ENCODE assay signal across 1 cellular context in genomic region chr4:140168936-140169335, GRCh38.
TF ChIP-seq lines count a peak whose summit lies in the region.

No MANE protein-coding gene starts in this region.

TF ChIP-seq in GM23338, 12 proteins besides CTCF, POLR2A, EP300 and RAD21 (continued from another document):
- TF ChIP-seq, protein P1, sequence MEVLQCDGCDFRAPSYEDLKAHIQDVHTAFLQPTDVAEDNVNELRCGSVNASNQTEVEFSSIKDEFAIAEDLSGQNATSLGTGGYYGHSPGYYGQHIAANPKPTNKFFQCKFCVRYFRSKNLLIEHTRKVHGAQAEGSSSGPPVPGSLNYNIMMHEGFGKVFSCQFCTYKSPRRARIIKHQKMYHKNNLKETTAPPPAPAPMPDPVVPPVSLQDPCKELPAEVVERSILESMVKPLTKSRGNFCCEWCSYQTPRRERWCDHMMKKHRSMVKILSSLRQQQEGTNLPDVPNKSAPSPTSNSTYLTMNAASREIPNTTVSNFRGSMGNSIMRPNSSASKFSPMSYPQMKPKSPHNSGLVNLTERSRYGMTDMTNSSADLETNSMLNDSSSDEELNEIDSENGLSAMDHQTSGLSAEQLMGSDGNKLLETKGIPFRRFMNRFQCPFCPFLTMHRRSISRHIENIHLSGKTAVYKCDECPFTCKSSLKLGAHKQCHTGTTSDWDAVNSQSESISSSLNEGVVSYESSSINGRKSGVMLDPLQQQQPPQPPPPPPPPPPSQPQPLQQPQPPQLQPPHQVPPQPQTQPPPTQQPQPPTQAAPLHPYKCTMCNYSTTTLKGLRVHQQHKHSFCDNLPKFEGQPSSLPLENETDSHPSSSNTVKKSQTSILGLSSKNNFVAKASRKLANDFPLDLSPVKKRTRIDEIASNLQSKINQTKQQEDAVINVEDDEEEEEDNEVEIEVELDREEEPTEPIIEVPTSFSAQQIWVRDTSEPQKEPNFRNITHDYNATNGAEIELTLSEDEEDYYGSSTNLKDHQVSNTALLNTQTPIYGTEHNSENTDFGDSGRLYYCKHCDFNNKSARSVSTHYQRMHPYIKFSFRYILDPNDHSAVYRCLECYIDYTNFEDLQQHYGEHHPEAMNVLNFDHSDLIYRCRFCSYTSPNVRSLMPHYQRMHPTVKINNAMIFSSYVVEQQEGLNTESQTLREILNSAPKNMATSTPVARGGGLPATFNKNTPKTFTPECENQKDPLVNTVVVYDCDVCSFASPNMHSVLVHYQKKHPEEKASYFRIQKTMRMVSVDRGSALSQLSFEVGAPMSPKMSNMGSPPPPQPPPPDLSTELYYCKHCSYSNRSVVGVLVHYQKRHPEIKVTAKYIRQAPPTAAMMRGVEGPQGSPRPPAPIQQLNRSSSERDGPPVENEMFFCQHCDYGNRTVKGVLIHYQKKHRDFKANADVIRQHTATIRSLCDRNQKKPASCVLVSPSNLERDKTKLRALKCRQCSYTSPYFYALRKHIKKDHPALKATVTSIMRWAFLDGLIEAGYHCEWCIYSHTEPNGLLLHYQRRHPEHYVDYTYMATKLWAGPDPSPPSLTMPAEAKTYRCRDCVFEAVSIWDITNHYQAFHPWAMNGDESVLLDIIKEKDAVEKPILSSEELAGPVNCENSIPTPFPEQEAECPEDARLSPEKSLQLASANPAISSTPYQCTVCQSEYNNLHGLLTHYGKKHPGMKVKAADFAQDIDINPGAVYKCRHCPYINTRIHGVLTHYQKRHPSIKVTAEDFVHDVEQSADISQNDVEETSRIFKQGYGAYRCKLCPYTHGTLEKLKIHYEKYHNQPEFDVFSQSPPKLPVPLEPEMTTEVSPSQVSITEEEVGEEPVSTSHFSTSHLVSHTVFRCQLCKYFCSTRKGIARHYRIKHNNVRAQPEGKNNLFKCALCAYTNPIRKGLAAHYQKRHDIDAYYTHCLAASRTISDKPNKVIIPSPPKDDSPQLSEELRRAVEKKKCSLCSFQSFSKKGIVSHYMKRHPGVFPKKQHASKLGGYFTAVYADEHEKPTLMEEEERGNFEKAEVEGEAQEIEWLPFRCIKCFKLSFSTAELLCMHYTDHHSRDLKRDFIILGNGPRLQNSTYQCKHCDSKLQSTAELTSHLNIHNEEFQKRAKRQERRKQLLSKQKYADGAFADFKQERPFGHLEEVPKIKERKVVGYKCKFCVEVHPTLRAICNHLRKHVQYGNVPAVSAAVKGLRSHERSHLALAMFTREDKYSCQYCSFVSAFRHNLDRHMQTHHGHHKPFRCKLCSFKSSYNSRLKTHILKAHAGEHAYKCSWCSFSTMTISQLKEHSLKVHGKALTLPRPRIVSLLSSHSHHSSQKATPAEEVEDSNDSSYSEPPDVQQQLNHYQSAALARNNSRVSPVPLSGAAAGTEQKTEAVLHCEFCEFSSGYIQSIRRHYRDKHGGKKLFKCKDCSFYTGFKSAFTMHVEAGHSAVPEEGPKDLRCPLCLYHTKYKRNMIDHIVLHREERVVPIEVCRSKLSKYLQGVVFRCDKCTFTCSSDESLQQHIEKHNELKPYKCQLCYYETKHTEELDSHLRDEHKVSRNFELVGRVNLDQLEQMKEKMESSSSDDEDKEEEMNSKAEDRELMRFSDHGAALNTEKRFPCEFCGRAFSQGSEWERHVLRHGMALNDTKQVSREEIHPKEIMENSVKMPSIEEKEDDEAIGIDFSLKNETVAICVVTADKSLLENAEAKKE (CRISPR knock-in tag; IDR thresholded peaks at IDR 0.05), result no peak
- TF ChIP-seq EZH2 (IDR thresholded peaks at IDR 0.05; ENCODE audit: low read depth, unreplicated experiment) (no peak), ZNF331 (CRISPR knock-in tag; IDR thresholded peaks at IDR 0.05; ENCODE audit: low read depth) (no peak), STAT1 (IDR thresholded peaks at IDR 0.05; ENCODE audit: unreplicated experiment) (no peak), JUNB (IDR thresholded peaks at IDR 0.05; ENCODE audit: unreplicated experiment) (no peak), POLR2AphosphoS5 (IDR thresholded peaks at IDR 0.05; ENCODE audit: low read depth) (no peak), ETS1 (IDR thresholded peaks at IDR 0.05) (no peak), ZNF114 (CRISPR knock-in tag; IDR thresholded peaks at IDR 0.05) (no peak), NANOG (IDR thresholded peaks at IDR 0.05; ENCODE audit: borderline replicate concordance) (no peak), EZH2phosphoT487 (IDR thresholded peaks at IDR 0.05; ENCODE audit: unreplicated experiment) (no peak)
- TF ChIP-seq, protein P2, sequence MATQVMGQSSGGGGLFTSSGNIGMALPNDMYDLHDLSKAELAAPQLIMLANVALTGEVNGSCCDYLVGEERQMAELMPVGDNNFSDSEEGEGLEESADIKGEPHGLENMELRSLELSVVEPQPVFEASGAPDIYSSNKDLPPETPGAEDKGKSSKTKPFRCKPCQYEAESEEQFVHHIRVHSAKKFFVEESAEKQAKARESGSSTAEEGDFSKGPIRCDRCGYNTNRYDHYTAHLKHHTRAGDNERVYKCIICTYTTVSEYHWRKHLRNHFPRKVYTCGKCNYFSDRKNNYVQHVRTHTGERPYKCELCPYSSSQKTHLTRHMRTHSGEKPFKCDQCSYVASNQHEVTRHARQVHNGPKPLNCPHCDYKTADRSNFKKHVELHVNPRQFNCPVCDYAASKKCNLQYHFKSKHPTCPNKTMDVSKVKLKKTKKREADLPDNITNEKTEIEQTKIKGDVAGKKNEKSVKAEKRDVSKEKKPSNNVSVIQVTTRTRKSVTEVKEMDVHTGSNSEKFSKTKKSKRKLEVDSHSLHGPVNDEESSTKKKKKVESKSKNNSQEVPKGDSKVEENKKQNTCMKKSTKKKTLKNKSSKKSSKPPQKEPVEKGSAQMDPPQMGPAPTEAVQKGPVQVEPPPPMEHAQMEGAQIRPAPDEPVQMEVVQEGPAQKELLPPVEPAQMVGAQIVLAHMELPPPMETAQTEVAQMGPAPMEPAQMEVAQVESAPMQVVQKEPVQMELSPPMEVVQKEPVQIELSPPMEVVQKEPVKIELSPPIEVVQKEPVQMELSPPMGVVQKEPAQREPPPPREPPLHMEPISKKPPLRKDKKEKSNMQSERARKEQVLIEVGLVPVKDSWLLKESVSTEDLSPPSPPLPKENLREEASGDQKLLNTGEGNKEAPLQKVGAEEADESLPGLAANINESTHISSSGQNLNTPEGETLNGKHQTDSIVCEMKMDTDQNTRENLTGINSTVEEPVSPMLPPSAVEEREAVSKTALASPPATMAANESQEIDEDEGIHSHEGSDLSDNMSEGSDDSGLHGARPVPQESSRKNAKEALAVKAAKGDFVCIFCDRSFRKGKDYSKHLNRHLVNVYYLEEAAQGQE (IDR thresholded peaks at IDR 0.05; ENCODE audit: unreplicated experiment), result no peak
